12 cellular contexts compared by ENCODE assay signal in the genomic region with DNA sequence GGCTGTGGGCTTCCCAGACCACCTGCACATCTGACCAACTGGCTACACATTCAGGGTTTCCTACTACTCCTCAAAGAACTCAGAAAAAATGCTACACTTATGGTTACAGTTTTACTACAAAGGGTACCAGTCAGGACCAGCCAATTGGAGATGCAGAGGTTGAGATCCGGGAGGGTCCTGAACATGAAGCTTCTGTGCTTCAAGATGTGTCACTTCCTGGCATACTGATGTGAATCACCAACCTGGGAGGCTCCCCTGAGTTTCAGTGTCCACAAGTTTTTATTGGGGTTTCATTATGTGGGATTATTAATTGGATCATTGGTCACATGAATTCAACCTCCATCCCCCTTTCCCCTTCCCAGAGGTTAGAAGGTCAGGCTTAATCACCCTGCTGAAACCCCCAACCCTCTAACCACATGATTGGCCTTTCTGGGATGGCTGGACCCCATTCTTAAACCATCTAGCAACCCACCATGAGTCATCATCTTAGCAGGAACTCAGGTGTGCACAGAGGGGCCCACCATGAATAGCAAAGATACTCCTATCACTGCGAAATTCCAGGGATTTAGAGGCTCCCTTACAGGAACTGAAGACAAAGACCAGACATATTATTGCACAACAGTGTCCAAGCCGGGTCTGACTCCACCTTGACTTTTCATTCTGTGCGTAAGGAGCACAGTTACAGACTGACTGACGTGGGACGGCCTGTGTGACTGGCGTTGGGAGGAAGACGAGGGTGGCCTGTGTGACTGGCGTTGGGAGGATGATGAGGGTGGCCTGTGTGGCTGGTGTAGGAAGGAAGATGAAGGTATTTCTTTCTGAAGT.
A peak's percentile ranks its signal among the peaks of the same experiment; 100 is the strongest.
DNase-seq lines count a peak whose midpoint lies in the region; ATAC-seq lines count a peak whose summit lies in the region.
"Had no signal": no experiment of that assay in that cellular context is flagged by ENCODE, and none has a peak within 500 bp of the region (broad histone marks: within the 10 kb centered on the region; RNA-seq: fewer than 3 reads in every experiment).

No MANE protein-coding gene starts in this region.

- no peak for ATAC-seq in HG03159 (IDR thresholded peaks at IDR 0.05; ENCODE audit: unreplicated experiment)

- DNase-seq in HK-2 (ENCODE audit: unreplicated experiment) (peak; percentile 3), amniotic epithelial cell (ENCODE audit: low read depth) (peak; percentile 94), glomerular visceral epithelial cell (ENCODE audit: extremely low spot score) (peak; percentile 65), renal cortical epithelial cell (ENCODE audit: low read depth) (peak; percentile 30), foreskin melanocyte (no peak), SKM-1 treated with dmso at 0.1 percent for 144 hours (lab: John Stamatoyannopoulos, UW; ENCODE audit: unreplicated experiment) (no peak)
- DNase-seq: NCI-H1092; NCI-H2107; NCI-H345; NCI-H526 treated with DMSO at 0.1 percent for 48 hours; NK-92 treated with Interleukin-12 subunit alpha and Interleukin-12 subunit beta, amount 100 ng/mL, for 24 hours had no signal

Comparison
In these comparisons a context has a peak if more than half of its experiments do, and no peak if none do; other contexts are left out.
1. DNase-seq: peak in HK-2 (single experiment), amniotic epithelial cell (single experiment), glomerular visceral epithelial cell (single experiment) and renal cortical epithelial cell (single experiment); none in foreskin melanocyte (single experiment) and SKM-1 treated with dmso at 0.1 percent for 144 hours (single experiment).